Comparison of ENCODE assay signal across 20 cellular contexts in the genomic region with DNA sequence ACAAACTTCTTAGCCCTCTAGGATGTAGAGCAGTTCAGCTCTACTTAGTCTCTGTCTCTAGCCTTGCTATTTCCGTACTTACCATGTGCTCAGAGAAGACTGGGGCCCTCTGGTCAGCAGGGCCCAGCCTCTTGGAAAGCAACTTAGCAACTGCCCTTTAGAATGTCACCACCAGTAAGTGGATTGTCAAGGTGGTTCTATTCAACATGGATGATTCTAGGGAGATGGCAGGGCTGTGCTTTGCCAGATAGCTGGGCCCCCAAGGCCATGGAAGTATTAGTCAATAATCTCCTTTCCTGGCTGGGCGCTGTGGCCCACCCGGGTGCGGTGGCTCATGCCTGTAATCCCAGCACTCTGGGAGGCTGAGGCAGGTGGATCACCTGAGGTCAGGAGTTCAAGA.
DNase-seq lines count a peak whose midpoint lies in the region; ATAC-seq, FAIRE-seq and TF ChIP-seq lines count a peak whose summit lies in the region.
"Had no signal": no experiment of that assay in that cellular context is flagged by ENCODE, and none has a peak within 500 bp of the region (broad histone marks: within the 10 kb centered on the region; RNA-seq: fewer than 3 reads in every experiment).

No MANE protein-coding gene starts in this region.

- H3K27me3 Mint-ChIP-seq in progenitor cell of endocrine pancreas: peaks cover 9% of the 10 kb centered on the region

- H3K4me3 ChIP-seq in right atrium auricular region (no peak overlapping the region), kidney (ENCODE audit: low read length in 2 of 2) (no peak overlapping the region)
- H3K4me3 ChIP-seq: A549, GM12878, Peyer's patch had no signal

- no peaks in the 10 kb centered on the region for H3K36me3 Mint-ChIP-seq in progenitor cell of endocrine pancreas (ENCODE audit: insufficient read depth)

- H3K27ac ChIP-seq in right atrium auricular region: no peak overlapping the region
- H3K27ac ChIP-seq in kidney (ENCODE audit: low read depth in 2 of 2, low read length in 2 of 2): no peak overlapping the region
- H3K27ac ChIP-seq: A549, HL-60, Peyer's patch had no signal

- no peaks in the 10 kb centered on the region for H3K36me3 ChIP-seq in right atrium auricular region
- H3K36me3 ChIP-seq in kidney (ENCODE audit: control insufficient read depth in 1 of 2, insufficient read depth in 2 of 2, low read length in 2 of 2): no peaks in the 10 kb centered on the region
- H3K36me3 ChIP-seq: Peyer's patch had no signal

- no peak overlapping the region for H3K4me3 Mint-ChIP-seq in progenitor cell of endocrine pancreas (ENCODE audit: low read depth)
- H3K4me3 Mint-ChIP-seq: CD8-positive, alpha-beta memory T cell had no signal

- H3K4me1 ChIP-seq in right atrium auricular region: peaks cover 0 to 7% of the 10 kb centered on the region in 2 donors
- H3K4me1 ChIP-seq in kidney (ENCODE audit: control insufficient read depth in 1 of 2, insufficient read depth in 1 of 2, low read depth in 1 of 2, low read length in 2 of 2): no peaks in the 10 kb centered on the region

- peaks cover 9% of the 10 kb centered on the region for H3K4me1 Mint-ChIP-seq in progenitor cell of endocrine pancreas (ENCODE audit: low read depth)

- TF ChIP-seq CTCF in right atrium auricular region (IDR thresholded peaks at IDR 0.05): no peak
- TF ChIP-seq CTCF in kidney (IDR thresholded peaks at IDR 0.05; ENCODE audit: borderline replicate concordance, extremely low read depth, insufficient read depth): no peak
- TF ChIP-seq CTCF in progenitor cell of endocrine pancreas (IDR thresholded peaks at IDR 0.05; ENCODE audit: unreplicated experiment): no peak

- peak; percentile 32 for DNase-seq in right atrium auricular region (ENCODE audit: low spot score)
- DNase-seq in Right ventricle myocardium superior: no peak
- DNase-seq in kidney: peak; percentile 31
- peak; percentile 3 for DNase-seq in progenitor cell of endocrine pancreas (ENCODE audit: low spot score, unreplicated experiment)
- DNase-seq in NCI-H2081 (lab: John Stamatoyannopoulos, UW): no peak
- no peak for DNase-seq in NCI-H2107 treated with DMSO at 0.1 percent for 48 hours (lab: John Stamatoyannopoulos, UW; ENCODE audit: unreplicated experiment)
- DNase-seq: C1 segment of cervical spinal cord; CD8-positive, alpha-beta memory T cell; EL; NCI-H1048; NCI-H1436 treated with DMSO at 0.1 percent for 48 hours; NCI-H2029 treated with DMSO at 0.1 percent for 48 hours had no signal

- peaks cover 2% of the 10 kb centered on the region for H3K9me3 Mint-ChIP-seq in progenitor cell of endocrine pancreas (ENCODE audit: low read depth)
- H3K9me3 Mint-ChIP-seq: CD8-positive, alpha-beta memory T cell had no signal

- no peak for FAIRE-seq in kidney (lab: Jason Lieb, UNC)
- FAIRE-seq: A549, GM12878, GM18507 had no signal

- H3K27me3 ChIP-seq in right atrium auricular region: no peaks in the 10 kb centered on the region
- H3K27me3 ChIP-seq: Peyer's patch had no signal

- no peaks in the 10 kb centered on the region for H3K9me3 ChIP-seq in right atrium auricular region
- H3K9me3 ChIP-seq in kidney (ENCODE audit: control insufficient read depth in 1 of 2, low read length in 2 of 2): no peaks in the 10 kb centered on the region
- H3K9me3 ChIP-seq: A549, Peyer's patch had no signal

- H3K27ac Mint-ChIP-seq in progenitor cell of endocrine pancreas: no peak overlapping the region
- H3K27ac Mint-ChIP-seq: CD8-positive, alpha-beta memory T cell had no signal

- intact Hi-C loops in Right ventricle myocardium superior (cut with DNase I) (no loop called here), kidney (cut with DNase I) (no loop called here)

- H3K9ac ChIP-seq in kidney (ENCODE audit: low read length in 2 of 2): no peak overlapping the region

- no peak for ATAC-seq in Right ventricle myocardium superior (ENCODE audit: poor library complexity)
- ATAC-seq in GM18511 (IDR thresholded peaks at IDR 0.05; ENCODE audit: unreplicated experiment): no peak
- no peak for ATAC-seq in HG03045 (IDR thresholded peaks at IDR 0.05; ENCODE audit: unreplicated experiment)
- ATAC-seq: A549, GM12878, Right ventricle myocardium inferior had no signal

Comparison
In these comparisons a context has a peak if more than half of its experiments do, and no peak if none do; other contexts are left out.
1. DNase-seq: peak in right atrium auricular region (single experiment), kidney (single experiment) and progenitor cell of endocrine pancreas (single experiment); none in Right ventricle myocardium superior (single experiment), NCI-H2081 (0 of 2) and NCI-H2107 treated with DMSO at 0.1 percent for 48 hours (single experiment).